ENCODE assay signal across 2 cellular contexts in the genomic region with DNA sequence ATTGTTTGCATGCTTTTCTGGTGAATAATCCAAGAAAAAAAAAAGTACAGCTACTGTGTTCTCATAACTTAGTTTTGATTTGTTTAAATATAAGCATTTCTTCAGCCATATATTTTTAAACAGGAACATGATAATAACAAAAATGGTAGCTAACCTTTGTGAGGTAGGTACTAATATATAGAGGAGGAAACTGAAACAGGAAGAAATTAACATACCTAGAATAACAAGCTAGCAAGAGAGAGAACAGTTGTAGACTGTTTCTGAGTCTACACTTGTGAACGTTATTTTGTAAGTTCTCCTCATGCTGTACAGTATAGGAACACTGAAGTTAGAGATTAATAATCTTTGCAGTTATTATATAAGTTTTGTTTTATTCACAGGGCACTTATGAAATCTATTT.
TF ChIP-seq lines count a peak whose summit lies in the region.

No MANE protein-coding gene starts in this region.

TF ChIP-seq in GM12878, 131 proteins besides CTCF, POLR2A, EP300 and RAD21:
- no peak for TF ChIP-seq SMAD1 (IDR thresholded peaks at IDR 0.05; ENCODE audit: low read depth, partially characterized antibody)
- no peak for TF ChIP-seq RAD51 (IDR thresholded peaks at IDR 0.05)
- TF ChIP-seq SMAD5 (IDR thresholded peaks at IDR 0.05; ENCODE audit: low read depth) = no peak
- no peak for TF ChIP-seq SP1 (IDR thresholded peaks at IDR 0.05; ENCODE audit: low read depth, low read length)
- no peak for TF ChIP-seq NR2C2 (IDR thresholded peaks at IDR 0.05; ENCODE audit: borderline replicate concordance, control insufficient read depth, insufficient read length, low read depth)

TF ChIP-seq in GM23338, 12 proteins besides CTCF, POLR2A, EP300 and RAD21:
- TF ChIP-seq POLR2AphosphoS5 (IDR thresholded peaks at IDR 0.05; ENCODE audit: low read depth) (no peak), ZNF331 (CRISPR knock-in tag; IDR thresholded peaks at IDR 0.05; ENCODE audit: low read depth) (no peak), CREB1 (CRISPR knock-in tag; IDR thresholded peaks at IDR 0.05; ENCODE audit: low read depth) (no peak), JUNB (IDR thresholded peaks at IDR 0.05; ENCODE audit: unreplicated experiment) (no peak), STAT1 (IDR thresholded peaks at IDR 0.05; ENCODE audit: unreplicated experiment) (no peak), NANOG (IDR thresholded peaks at IDR 0.05; ENCODE audit: borderline replicate concordance) (no peak), ZNF114 (CRISPR knock-in tag; IDR thresholded peaks at IDR 0.05) (no peak)
- TF ChIP-seq, protein P1, sequence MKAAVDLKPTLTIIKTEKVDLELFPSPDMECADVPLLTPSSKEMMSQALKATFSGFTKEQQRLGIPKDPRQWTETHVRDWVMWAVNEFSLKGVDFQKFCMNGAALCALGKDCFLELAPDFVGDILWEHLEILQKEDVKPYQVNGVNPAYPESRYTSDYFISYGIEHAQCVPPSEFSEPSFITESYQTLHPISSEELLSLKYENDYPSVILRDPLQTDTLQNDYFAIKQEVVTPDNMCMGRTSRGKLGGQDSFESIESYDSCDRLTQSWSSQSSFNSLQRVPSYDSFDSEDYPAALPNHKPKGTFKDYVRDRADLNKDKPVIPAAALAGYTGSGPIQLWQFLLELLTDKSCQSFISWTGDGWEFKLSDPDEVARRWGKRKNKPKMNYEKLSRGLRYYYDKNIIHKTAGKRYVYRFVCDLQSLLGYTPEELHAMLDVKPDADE (IDR thresholded peaks at IDR 0.05) = no peak
- TF ChIP-seq, protein P2, sequence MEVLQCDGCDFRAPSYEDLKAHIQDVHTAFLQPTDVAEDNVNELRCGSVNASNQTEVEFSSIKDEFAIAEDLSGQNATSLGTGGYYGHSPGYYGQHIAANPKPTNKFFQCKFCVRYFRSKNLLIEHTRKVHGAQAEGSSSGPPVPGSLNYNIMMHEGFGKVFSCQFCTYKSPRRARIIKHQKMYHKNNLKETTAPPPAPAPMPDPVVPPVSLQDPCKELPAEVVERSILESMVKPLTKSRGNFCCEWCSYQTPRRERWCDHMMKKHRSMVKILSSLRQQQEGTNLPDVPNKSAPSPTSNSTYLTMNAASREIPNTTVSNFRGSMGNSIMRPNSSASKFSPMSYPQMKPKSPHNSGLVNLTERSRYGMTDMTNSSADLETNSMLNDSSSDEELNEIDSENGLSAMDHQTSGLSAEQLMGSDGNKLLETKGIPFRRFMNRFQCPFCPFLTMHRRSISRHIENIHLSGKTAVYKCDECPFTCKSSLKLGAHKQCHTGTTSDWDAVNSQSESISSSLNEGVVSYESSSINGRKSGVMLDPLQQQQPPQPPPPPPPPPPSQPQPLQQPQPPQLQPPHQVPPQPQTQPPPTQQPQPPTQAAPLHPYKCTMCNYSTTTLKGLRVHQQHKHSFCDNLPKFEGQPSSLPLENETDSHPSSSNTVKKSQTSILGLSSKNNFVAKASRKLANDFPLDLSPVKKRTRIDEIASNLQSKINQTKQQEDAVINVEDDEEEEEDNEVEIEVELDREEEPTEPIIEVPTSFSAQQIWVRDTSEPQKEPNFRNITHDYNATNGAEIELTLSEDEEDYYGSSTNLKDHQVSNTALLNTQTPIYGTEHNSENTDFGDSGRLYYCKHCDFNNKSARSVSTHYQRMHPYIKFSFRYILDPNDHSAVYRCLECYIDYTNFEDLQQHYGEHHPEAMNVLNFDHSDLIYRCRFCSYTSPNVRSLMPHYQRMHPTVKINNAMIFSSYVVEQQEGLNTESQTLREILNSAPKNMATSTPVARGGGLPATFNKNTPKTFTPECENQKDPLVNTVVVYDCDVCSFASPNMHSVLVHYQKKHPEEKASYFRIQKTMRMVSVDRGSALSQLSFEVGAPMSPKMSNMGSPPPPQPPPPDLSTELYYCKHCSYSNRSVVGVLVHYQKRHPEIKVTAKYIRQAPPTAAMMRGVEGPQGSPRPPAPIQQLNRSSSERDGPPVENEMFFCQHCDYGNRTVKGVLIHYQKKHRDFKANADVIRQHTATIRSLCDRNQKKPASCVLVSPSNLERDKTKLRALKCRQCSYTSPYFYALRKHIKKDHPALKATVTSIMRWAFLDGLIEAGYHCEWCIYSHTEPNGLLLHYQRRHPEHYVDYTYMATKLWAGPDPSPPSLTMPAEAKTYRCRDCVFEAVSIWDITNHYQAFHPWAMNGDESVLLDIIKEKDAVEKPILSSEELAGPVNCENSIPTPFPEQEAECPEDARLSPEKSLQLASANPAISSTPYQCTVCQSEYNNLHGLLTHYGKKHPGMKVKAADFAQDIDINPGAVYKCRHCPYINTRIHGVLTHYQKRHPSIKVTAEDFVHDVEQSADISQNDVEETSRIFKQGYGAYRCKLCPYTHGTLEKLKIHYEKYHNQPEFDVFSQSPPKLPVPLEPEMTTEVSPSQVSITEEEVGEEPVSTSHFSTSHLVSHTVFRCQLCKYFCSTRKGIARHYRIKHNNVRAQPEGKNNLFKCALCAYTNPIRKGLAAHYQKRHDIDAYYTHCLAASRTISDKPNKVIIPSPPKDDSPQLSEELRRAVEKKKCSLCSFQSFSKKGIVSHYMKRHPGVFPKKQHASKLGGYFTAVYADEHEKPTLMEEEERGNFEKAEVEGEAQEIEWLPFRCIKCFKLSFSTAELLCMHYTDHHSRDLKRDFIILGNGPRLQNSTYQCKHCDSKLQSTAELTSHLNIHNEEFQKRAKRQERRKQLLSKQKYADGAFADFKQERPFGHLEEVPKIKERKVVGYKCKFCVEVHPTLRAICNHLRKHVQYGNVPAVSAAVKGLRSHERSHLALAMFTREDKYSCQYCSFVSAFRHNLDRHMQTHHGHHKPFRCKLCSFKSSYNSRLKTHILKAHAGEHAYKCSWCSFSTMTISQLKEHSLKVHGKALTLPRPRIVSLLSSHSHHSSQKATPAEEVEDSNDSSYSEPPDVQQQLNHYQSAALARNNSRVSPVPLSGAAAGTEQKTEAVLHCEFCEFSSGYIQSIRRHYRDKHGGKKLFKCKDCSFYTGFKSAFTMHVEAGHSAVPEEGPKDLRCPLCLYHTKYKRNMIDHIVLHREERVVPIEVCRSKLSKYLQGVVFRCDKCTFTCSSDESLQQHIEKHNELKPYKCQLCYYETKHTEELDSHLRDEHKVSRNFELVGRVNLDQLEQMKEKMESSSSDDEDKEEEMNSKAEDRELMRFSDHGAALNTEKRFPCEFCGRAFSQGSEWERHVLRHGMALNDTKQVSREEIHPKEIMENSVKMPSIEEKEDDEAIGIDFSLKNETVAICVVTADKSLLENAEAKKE (CRISPR knock-in tag; IDR thresholded peaks at IDR 0.05) = no peak
